ENCODE assay signal across 22 cellular contexts in the genomic region with DNA sequence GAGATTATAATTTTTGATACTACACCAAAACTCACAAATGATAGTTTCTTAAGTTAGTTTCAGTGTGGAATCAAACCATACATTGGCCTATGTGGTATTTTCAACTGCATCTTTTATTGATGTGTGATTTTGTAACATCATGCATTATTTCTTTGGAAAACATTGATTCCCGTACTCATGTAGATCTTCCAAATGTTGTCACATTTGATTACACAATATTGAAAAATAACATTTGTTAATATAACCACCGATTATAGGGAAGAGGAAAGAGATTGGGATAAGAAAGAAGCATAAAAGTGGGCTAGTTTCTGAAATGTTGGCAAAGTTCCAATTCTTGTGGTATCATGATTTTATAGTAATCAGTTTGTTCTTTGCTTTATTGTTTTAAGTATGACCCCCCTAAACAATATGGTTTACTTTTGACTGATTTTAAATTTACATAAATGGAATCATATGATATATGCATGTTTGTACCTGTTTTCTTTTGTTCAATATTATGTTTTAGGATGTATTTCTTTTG.
"Had no signal": no experiment of that assay in that cellular context is flagged by ENCODE, and none has a peak within 500 bp of the region (broad histone marks: within the 10 kb centered on the region; RNA-seq: fewer than 3 reads in every experiment).

No MANE protein-coding gene starts in this region.

- H3K36me3 ChIP-seq: Peyer's patch, SJCRH30 had no signal

- H3K9me3 ChIP-seq: Peyer's patch, SJCRH30 had no signal

- H3K27ac ChIP-seq: PC-9, Peyer's patch, SJCRH30 had no signal

- H3K4me3 ChIP-seq: PC-9, Peyer's patch, SJCRH30 had no signal

- H3K27me3 ChIP-seq: Peyer's patch, SJCRH30 had no signal

- ATAC-seq: Right ventricle myocardium inferior, SK-N-SH treated with all-trans-retinoic acid at 6 μM for 48 hours had no signal

- H3K4me1 ChIP-seq: Peyer's patch, SJCRH30 had no signal

- H2AFZ ChIP-seq: PC-9 had no signal

- H3K4me2 ChIP-seq: PC-9 had no signal

- DNase-seq: KBM-7; MV-4-11; NCI-H1048; NCI-H1105; NCI-H1417 treated with DMSO at 0.1 percent for 48 hours; NCI-H146; NCI-H1694 treated with DMSO at 0.1 percent for 48 hours; NCI-H1930; NCI-H2081; NCI-H2227 treated with DMSO at 0.1 percent for 48 hours; NCI-H524; NCI-H526 treated with DMSO at 0.1 percent for 48 hours; NCI-H748 treated with DMSO at 0.1 percent for 48 hours; NK-92 treated with Interleukin-12 subunit alpha and Interleukin-12 subunit beta, amount 100 ng/mL, for 24 hours; OCI-M1; PC-9; Peyer's patch; SHP77 treated with DMSO at 0.1 percent for 48 hours; SJCRH30; T-helper 1 cell had no signal
